ENCODE assay signal across 27 cellular contexts in genomic region chr21:25891596-25891995, GRCh38.
"Had no signal": no experiment of that assay in that cellular context is flagged by ENCODE, and none has a peak within 500 bp of the region (broad histone marks: within the 10 kb centered on the region; RNA-seq: fewer than 3 reads in every experiment).

No MANE protein-coding gene starts in this region.

- H3K4me3 Mint-ChIP-seq: activated CD8-positive, alpha-beta memory T cell treated with anti-CD3 and anti-CD28 coated beads, Interleukin-2, amount 10 ng/mL, durations not matched to agents 7 days and 5 days; activated naive CD4-positive, alpha-beta T cell treated with anti-CD3 and anti-CD28 coated beads, Interleukin-2, amount 10 ng/mL, durations not matched to agents 7 days and 5 days; activated naive CD8-positive, alpha-beta T cell; activated naive CD8-positive, alpha-beta T cell treated with anti-CD3 and anti-CD28 coated beads, Interleukin-2, amount 50 U/mL, for 24 hours; brain had no signal

- H3K9me3 Mint-ChIP-seq: activated naive CD4-positive, alpha-beta T cell treated with anti-CD3 and anti-CD28 coated beads, Interleukin-2, amount 10 ng/mL, durations not matched to agents 7 days and 5 days; activated naive CD8-positive, alpha-beta T cell treated with anti-CD3 and anti-CD28 coated beads, Interleukin-2, amount 50 U/mL, for 24 hours; activated T-helper 2 cell treated with anti-CD3 and anti-CD28 coated beads, Interferon-gamma antibody, Interleukin-2, Interleukin-4, amounts not matched to agents 10 μg/mL and 5 μg/mL and 100 μg/mL, durations not matched to agents 14 hours and 24 hours and 36 hours had no signal

- H3K36me3 Mint-ChIP-seq: activated CD8-positive, alpha-beta memory T cell treated with anti-CD3 and anti-CD28 coated beads, Interleukin-2, amount 10 ng/mL, durations not matched to agents 7 days and 5 days had no signal

- H3K27me3 ChIP-seq: SJCRH30 had no signal

- H3K27me3 Mint-ChIP-seq: activated naive CD4-positive, alpha-beta T cell treated with anti-CD3 and anti-CD28 coated beads, Interleukin-2, amount 10 ng/mL, durations not matched to agents 7 days and 5 days; activated naive CD8-positive, alpha-beta T cell; activated naive CD8-positive, alpha-beta T cell treated with anti-CD3 and anti-CD28 coated beads, Interleukin-2, amount 50 U/mL, for 24 hours; brain had no signal

- H3K27ac ChIP-seq: KMS-11, SJCRH30, WERI-Rb-1 had no signal

- DNase-seq: activated CD4-positive, alpha-beta T cell treated with anti-CD3 and anti-CD28 coated beads for 1 hour; activated CD4-positive, CD25-positive, alpha-beta regulatory T cell; activated CD8-positive, alpha-beta memory T cell treated with anti-CD3 and anti-CD28 coated beads for 24 hours; activated CD8-positive, alpha-beta memory T cell treated with anti-CD3 and anti-CD28 coated beads, Interleukin-2, amount 10 ng/mL, durations not matched to agents 7 days and 5 days; activated CD8-positive, alpha-beta memory T cell treated with anti-CD3 and anti-CD28 coated beads, Interleukin-2, amount 50 U/mL, for 48 hours; activated gamma-delta T cell; activated naive CD4-positive, alpha-beta T cell treated with anti-CD3 and anti-CD28 coated beads, Interleukin-2, amount 10 ng/mL, durations not matched to agents 7 days and 5 days; activated naive CD8-positive, alpha-beta T cell treated with anti-CD3 and anti-CD28 coated beads, Interleukin-2, amount 50 U/mL, for 24 hours; activated T-cell treated with anti-CD3 and anti-CD28 coated beads, Interleukin-2, amount 50 U/mL, for 1 hour; anterior cingulate cortex; cerebellar nuclear complex; MM.1S; MV-4-11; NCI-H1092; NCI-H1694 treated with DMSO at 0.1 percent for 48 hours; NCI-H2029; NCI-H345; NCI-H524 treated with DMSO at 0.1 percent for 48 hours; SHP77; SJCRH30; T1000; WERI-Rb-1 had no signal

- H3K4me1 Mint-ChIP-seq: activated CD8-positive, alpha-beta memory T cell treated with anti-CD3 and anti-CD28 coated beads, Interleukin-2, amount 10 ng/mL, durations not matched to agents 7 days and 5 days had no signal

- H3K27ac Mint-ChIP-seq: activated CD8-positive, alpha-beta memory T cell treated with anti-CD3 and anti-CD28 coated beads, Interleukin-2, amount 10 ng/mL, durations not matched to agents 7 days and 5 days; activated naive CD4-positive, alpha-beta T cell treated with anti-CD3 and anti-CD28 coated beads, Interleukin-2, amount 10 ng/mL, durations not matched to agents 7 days and 5 days; activated naive CD8-positive, alpha-beta T cell; activated naive CD8-positive, alpha-beta T cell treated with anti-CD3 and anti-CD28 coated beads, Interleukin-2, amount 50 U/mL, for 24 hours; activated T-helper 2 cell treated with anti-CD3 and anti-CD28 coated beads, Interferon-gamma antibody, Interleukin-2, Interleukin-4, amounts not matched to agents 10 μg/mL and 5 μg/mL and 100 μg/mL, durations not matched to agents 14 hours and 24 hours and 36 hours; brain had no signal

- H3K9me3 ChIP-seq: SJCRH30 had no signal

- H3K4me1 ChIP-seq: SJCRH30 had no signal

- H3K4me3 ChIP-seq: SJCRH30, SK-N-MC had no signal
